ENCODE assay signal across 1 cellular context in genomic region chr13:34928676-34929075, GRCh38. TPM values are rescaled to one million over a fixed set of nuclear protein-coding genes. Genes with fewer than 3 reads are reported as not detected.
"Had no signal": no experiment of that assay in that cellular context is flagged by ENCODE, and none has a peak within 500 bp of the region (broad histone marks: within the 10 kb centered on the region; RNA-seq: fewer than 3 reads in every experiment).

No MANE protein-coding gene starts in this region.

RNA-seq across cellular contexts. Expression of gene NBEA, which starts 13.4 kb away (rescaled TPM):
- total RNA-seq: HT-29 had no signal
